8 cellular contexts compared by ENCODE assay signal in genomic region chr3:48446425-48447193, GRCh38. TPM values are rescaled to one million over a fixed set of nuclear protein-coding genes. Genes with fewer than 3 reads are reported as not detected.
A peak's percentile ranks its signal among the peaks of the same experiment; 100 is the strongest.
DNase-seq lines count a peak whose midpoint lies in the region; ATAC-seq and TF ChIP-seq lines count a peak whose summit lies in the region.

ATRIP (plus strand) TSS chr3:48446737; CDS start chr3:48446846, 109 bp downstream.

- DNase-seq in DND-41 (peak; percentile 85), KG1 (lab: John Stamatoyannopoulos, UW) (peak; percentile 73), fibroblast of mammary gland (ENCODE audit: low read depth) (peak; percentile 75)
- peak; percentile 87 for DNase-seq in activated T-helper 2 cell treated with anti-CD3 and anti-CD28 coated beads, Interferon-gamma antibody, Interleukin-2, Interleukin-4, amounts not matched to agents 10 μg/mL and 5 μg/mL and 100 μg/mL, durations not matched to agents 14 hours and 24 hours and 36 hours (ENCODE audit: low spot score)
- DNase-seq in natural killer cell treated with Interleukin-12 subunit alpha and Interleukin-12 subunit beta and Interleukin-15 and Interleukin-18, amount 100 ng/mL, for 72 hours (ENCODE audit: low spot score) = peak; percentile 92
- peak; percentile 82 for DNase-seq in stimulated activated naive CD4-positive, alpha-beta T cell treated with Interleukin-2 at 50 U/mL for 16 hours (lab: John Stamatoyannopoulos, UW)

- peaks cover 43% of the 10 kb centered on the region for H3K4me1 ChIP-seq in DND-41 (ENCODE audit: insufficient read depth, low read length)

- no peaks in the 10 kb centered on the region for H3K27me3 ChIP-seq in DND-41 (ENCODE audit: insufficient read depth, low read length, poor library complexity)

- peak within 1 kb of the TSS; percentile 81 for H3K27ac Mint-ChIP-seq in activated T-helper 2 cell treated with anti-CD3 and anti-CD28 coated beads, Interferon-gamma antibody, Interleukin-2, Interleukin-4, amounts not matched to agents 10 μg/mL and 5 μg/mL and 100 μg/mL, durations not matched to agents 14 hours and 24 hours and 36 hours
- peak within 1 kb of the TSS; percentile 93 to 94 for H3K27ac Mint-ChIP-seq in natural killer cell treated with Interleukin-12 subunit alpha and Interleukin-12 subunit beta and Interleukin-15 and Interleukin-18, amount 100 ng/mL, for 72 hours

- H3K4me2 ChIP-seq in DND-41 (ENCODE audit: insufficient read depth, low read length) = peak within 1 kb of the TSS; percentile 83

- peaks cover 24% of the 10 kb centered on the region for H3K36me3 ChIP-seq in DND-41 (ENCODE audit: insufficient read depth, low read length)

- ATAC-seq in DND-41 (ENCODE audit: insufficient read depth, low read depth) (peak; percentile 93), GM21717 (IDR thresholded peaks at IDR 0.05; ENCODE audit: unreplicated experiment) (peak; percentile 83)
- peak; percentile 98 for ATAC-seq in natural killer cell treated with Interleukin-12 subunit alpha and Interleukin-12 subunit beta and Interleukin-15 and Interleukin-18, amount 100 ng/mL, for 72 hours

- H3K9ac ChIP-seq in DND-41 (ENCODE audit: low read depth, low read length) = peak within 1 kb of the TSS; percentile 85

- no peaks in the 10 kb centered on the region for H3K9me3 Mint-ChIP-seq in activated T-helper 2 cell treated with anti-CD3 and anti-CD28 coated beads, Interferon-gamma antibody, Interleukin-2, Interleukin-4, amounts not matched to agents 10 μg/mL and 5 μg/mL and 100 μg/mL, durations not matched to agents 14 hours and 24 hours and 36 hours
- no peaks in the 10 kb centered on the region for H3K9me3 Mint-ChIP-seq in natural killer cell treated with Interleukin-12 subunit alpha and Interleukin-12 subunit beta and Interleukin-15 and Interleukin-18, amount 100 ng/mL, for 72 hours

- no peak for TF ChIP-seq CTCF in DND-41 (IDR thresholded peaks at IDR 0.05; ENCODE audit: borderline replicate concordance, extremely low read depth, low read length, poor library complexity, severe bottlenecking)
- TF ChIP-seq CTCF in fibroblast of mammary gland (conservative IDR thresholded peaks at IDR 0.05; ENCODE audit: control insufficient read depth, insufficient read depth, low read depth, low read length) = no peak

- H3K9me3 ChIP-seq in DND-41 (ENCODE audit: insufficient read depth, low read length, severe bottlenecking) = no peaks in the 10 kb centered on the region

- H3K79me2 ChIP-seq in DND-41 (ENCODE audit: insufficient read depth, low read length) = peaks cover 39% of the 10 kb centered on the region

- H3K4me3 ChIP-seq in DND-41 (ENCODE audit: low read depth in 1 of 2, low read length in 2 of 2) (peak within 1 kb of the TSS; percentile 48 to 89), fibroblast of mammary gland (ENCODE audit: control insufficient read depth, low read depth, low read length) (peak within 1 kb of the TSS; percentile 87)

- TF ChIP-seq POLR2A in Raji (IDR thresholded peaks at IDR 0.05; ENCODE audit: insufficient read depth, low read depth, low read length) = peak; percentile 97

- peak within 1 kb of the TSS; percentile 92 for H2AFZ ChIP-seq in DND-41 (ENCODE audit: low read depth, low read length)

- peaks cover 7% of the 10 kb centered on the region for H4K20me1 ChIP-seq in DND-41 (ENCODE audit: insufficient read depth, low read length)

- no peaks in the 10 kb centered on the region for H3K27me3 Mint-ChIP-seq in activated T-helper 2 cell treated with anti-CD3 and anti-CD28 coated beads, Interferon-gamma antibody, Interleukin-2, Interleukin-4, amounts not matched to agents 10 μg/mL and 5 μg/mL and 100 μg/mL, durations not matched to agents 14 hours and 24 hours and 36 hours (ENCODE audit: low read depth)
- H3K27me3 Mint-ChIP-seq in natural killer cell treated with Interleukin-12 subunit alpha and Interleukin-12 subunit beta and Interleukin-15 and Interleukin-18, amount 100 ng/mL, for 72 hours = no peaks in the 10 kb centered on the region

- peaks cover 66% of the 10 kb centered on the region for H3K36me3 Mint-ChIP-seq in activated T-helper 2 cell treated with anti-CD3 and anti-CD28 coated beads, Interferon-gamma antibody, Interleukin-2, Interleukin-4, amounts not matched to agents 10 μg/mL and 5 μg/mL and 100 μg/mL, durations not matched to agents 14 hours and 24 hours and 36 hours (ENCODE audit: low read depth)
- H3K36me3 Mint-ChIP-seq in natural killer cell treated with Interleukin-12 subunit alpha and Interleukin-12 subunit beta and Interleukin-15 and Interleukin-18, amount 100 ng/mL, for 72 hours = peaks cover 4% of the 10 kb centered on the region

- H3K4me1 Mint-ChIP-seq in activated T-helper 2 cell treated with anti-CD3 and anti-CD28 coated beads, Interferon-gamma antibody, Interleukin-2, Interleukin-4, amounts not matched to agents 10 μg/mL and 5 μg/mL and 100 μg/mL, durations not matched to agents 14 hours and 24 hours and 36 hours (ENCODE audit: low read depth) = peaks cover 30% of the 10 kb centered on the region
- H3K4me1 Mint-ChIP-seq in natural killer cell treated with Interleukin-12 subunit alpha and Interleukin-12 subunit beta and Interleukin-15 and Interleukin-18, amount 100 ng/mL, for 72 hours (ENCODE audit: low read depth in 2 of 2) = peaks cover 29 to 30% of the 10 kb centered on the region in 2 donors

- peak within 1 kb of the TSS; percentile 94 for H3K4me3 Mint-ChIP-seq in activated T-helper 2 cell treated with anti-CD3 and anti-CD28 coated beads, Interferon-gamma antibody, Interleukin-2, Interleukin-4, amounts not matched to agents 10 μg/mL and 5 μg/mL and 100 μg/mL, durations not matched to agents 14 hours and 24 hours and 36 hours (ENCODE audit: low read depth)
- H3K4me3 Mint-ChIP-seq in natural killer cell treated with Interleukin-12 subunit alpha and Interleukin-12 subunit beta and Interleukin-15 and Interleukin-18, amount 100 ng/mL, for 72 hours = peak within 1 kb of the TSS; percentile 99

- intact Hi-C loops in activated T-helper 2 cell treated with anti-CD3 and anti-CD28 coated beads, Interferon-gamma antibody, Interleukin-2, Interleukin-4, amounts not matched to agents 10 μg/mL and 5 μg/mL and 100 μg/mL, durations not matched to agents 14 hours and 24 hours and 36 hours (cut with micrococcal nuclease) = loop anchor here (2.0 to 5.0 kb wide), 3 partner anchors 26 to 110 kb away; partner anchors contain the start of gene PFKFB4

- H3K27ac ChIP-seq in DND-41 (ENCODE audit: low read length) = peak within 1 kb of the TSS; percentile 72

RNA-seq across cellular contexts. Expression of gene ATRIP, which starts in this region (rescaled TPM):
- total RNA-seq in activated T-helper 2 cell treated with anti-CD3 and anti-CD28 coated beads, Interferon-gamma antibody, Interleukin-2, Interleukin-4, amounts not matched to agents 10 μg/mL and 5 μg/mL and 100 μg/mL, durations not matched to agents 14 hours and 24 hours and 36 hours = 16.9 and 17.5 TPM in 2 replicates
- total RNA-seq in natural killer cell treated with Interleukin-12 subunit alpha and Interleukin-12 subunit beta and Interleukin-15 and Interleukin-18, amount 100 ng/mL, for 72 hours = 10 to 100 TPM; 14.0 to 26.2 TPM

Comparison
In these comparisons a context has a peak if more than half of its experiments do, and no peak if none do; other contexts are left out.
1. Peak in every context shown above with its lines: DNase-seq, ATAC-seq, H3K4me3 ChIP-seq and H3K27ac ChIP-seq.